In genomic region chr21:29133241-29133640, GRCh38 we compare ENCODE assay signal across 18 cellular contexts. TPM values are rescaled to one million over a fixed set of nuclear protein-coding genes. Genes with fewer than 3 reads are reported as not detected.
A peak's percentile ranks its signal among the peaks of the same experiment; 100 is the strongest.
DNase-seq lines count a peak whose midpoint lies in the region; ATAC-seq, FAIRE-seq and TF ChIP-seq lines count a peak whose summit lies in the region.
"Had no signal": no experiment of that assay in that cellular context is flagged by ENCODE, and none has a peak within 500 bp of the region (broad histone marks: within the 10 kb centered on the region; RNA-seq: fewer than 3 reads in every experiment).

No MANE protein-coding gene starts in this region.

- H2AK9ac ChIP-seq in IMR-90 (replicated peaks; ENCODE audit: low read depth, low read length, poor library complexity): no peak overlapping the region

- no peak overlapping the region for H3K56ac ChIP-seq in IMR-90 (ENCODE audit: extremely low read depth, insufficient read depth, low read length)
- H3K56ac ChIP-seq in mesendoderm (ENCODE audit: low read length): no peak overlapping the region

- H3K4me1 ChIP-seq in IMR-90 (ENCODE audit: control insufficient read depth, insufficient read depth, low read length) (peaks cover 9% of the 10 kb centered on the region), astrocyte (ENCODE audit: insufficient read depth, low read length) (peaks cover 14% of the 10 kb centered on the region), mesendoderm (ENCODE audit: control insufficient read depth, low read depth, low read length) (no peaks in the 10 kb centered on the region)

- H2BK120ac ChIP-seq in IMR-90 (ENCODE audit: low read depth, low read length) (peak overlapping the region; percentile 5; the same call in 1 of the 2 replicates), mesendoderm (ENCODE audit: low read depth, low read length) (no peak overlapping the region)

- dilution Hi-C loops in IMR-90 (cut with HindIII; ENCODE audit: low sequenced_read_pairs, unreplicated experiment): no loop called here

- H3K14ac ChIP-seq in IMR-90 (replicated peaks; ENCODE audit: low read depth, low read length): no peak overlapping the region

- intact Hi-C loops in IMR-90 (cut with micrococcal nuclease): no loop called here

- H3K9ac ChIP-seq in IMR-90 (ENCODE audit: low read depth, low read length) (no peak overlapping the region), astrocyte (ENCODE audit: low read length) (no peak overlapping the region), mesendoderm (ENCODE audit: low read length) (no peak overlapping the region)

- no peak overlapping the region for H4K8ac ChIP-seq in IMR-90 (ENCODE audit: low read depth in 2 of 2, low read length in 2 of 2)
- H4K8ac ChIP-seq in mesendoderm (ENCODE audit: low read depth, low read length): no peak overlapping the region

- H2AFZ ChIP-seq in IMR-90 (replicated peaks; ENCODE audit: low read length, poor library complexity): no peak overlapping the region
- no peak overlapping the region for H2AFZ ChIP-seq in astrocyte (ENCODE audit: low read depth, low read length)

- H3K23ac ChIP-seq in IMR-90 (ENCODE audit: low read depth, low read length): no peak overlapping the region
- H3K23ac ChIP-seq in mesendoderm (ENCODE audit: low read length): no peak overlapping the region

- H3K27ac ChIP-seq in IMR-90 (ENCODE audit: insufficient read depth, low read length): no peak overlapping the region
- no peak overlapping the region for H3K27ac ChIP-seq in astrocyte (ENCODE audit: low read depth, low read length)
- no peak overlapping the region for H3K27ac ChIP-seq in mesendoderm (ENCODE audit: low read depth, low read length)

- no TSS peak for BruUV-seq in IMR-90 (replicated peaks; lab: Mats Ljungman, UMichigan)

- H2BK15ac ChIP-seq in IMR-90 (ENCODE audit: low read depth, low read length) (peak overlapping the region; percentile 58; the same call in 1 of the 3 replicates), mesendoderm (replicated peaks; ENCODE audit: low read depth) (no peak overlapping the region)

- H3K36me3 ChIP-seq in IMR-90 (ENCODE audit: control insufficient read depth, insufficient read depth, low read length) (no peaks in the 10 kb centered on the region), astrocyte (ENCODE audit: insufficient read depth, low read length) (peaks cover 20% of the 10 kb centered on the region), mesendoderm (ENCODE audit: control insufficient read depth, insufficient read depth, low read length) (no peaks in the 10 kb centered on the region)

- POLR2A ChIA-PET in IMR-90 (lab: Charles Lee; ENCODE audit: unreplicated experiment): no interaction called here

- H3K4me2 ChIP-seq in IMR-90 (ENCODE audit: low read depth, low read length): no peak overlapping the region
- H3K4me2 ChIP-seq in astrocyte (ENCODE audit: low read length): peak overlapping the region; percentile 84
- H3K4me2 ChIP-seq in mesendoderm (ENCODE audit: low read length): no peak overlapping the region

- H3K18ac ChIP-seq in IMR-90 (ENCODE audit: low read depth, low read length): no peak overlapping the region
- H3K18ac ChIP-seq in mesendoderm (ENCODE audit: low read length): no peak overlapping the region

- H3K9me3 Mint-ChIP-seq in astrocyte (ENCODE audit: unreplicated experiment): peaks cover 2% of the 10 kb centered on the region
- H3K9me3 Mint-ChIP-seq in stimulated activated naive B cell treated with anti-CD40 and anti-IgM and Interleukin-4, amounts not matched to agents 10 μg/mL and 1 μg/mL and 100 μg/mL, for 72 hours: peaks cover 0 to 4% of the 10 kb centered on the region in 2 donors
- no peaks in the 10 kb centered on the region for H3K9me3 Mint-ChIP-seq in activated naive CD8-positive, alpha-beta T cell treated with anti-CD3 and anti-CD28 coated beads, Interleukin-2, amount 50 U/mL, for 24 hours

- no peak overlapping the region for H4K5ac ChIP-seq in IMR-90 (ENCODE audit: low read depth, low read length)
- H4K5ac ChIP-seq in mesendoderm (ENCODE audit: low read length): no peak overlapping the region

- peak overlapping the region; percentile 40; the same call in 1 of the 2 replicates for H2BK20ac ChIP-seq in IMR-90 (ENCODE audit: low read depth, low read length)

- no peaks in the 10 kb centered on the region for H3K27me3 Mint-ChIP-seq in astrocyte (ENCODE audit: low read depth, unreplicated experiment)
- no peaks in the 10 kb centered on the region for H3K27me3 Mint-ChIP-seq in stimulated activated naive B cell treated with anti-CD40 and anti-IgM and Interleukin-4, amounts not matched to agents 10 μg/mL and 1 μg/mL and 100 μg/mL, for 72 hours
- no peaks in the 10 kb centered on the region for H3K27me3 Mint-ChIP-seq in activated naive CD8-positive, alpha-beta T cell treated with anti-CD3 and anti-CD28 coated beads, Interleukin-2, amount 50 U/mL, for 24 hours
- H3K27me3 Mint-ChIP-seq: CD4-positive, alpha-beta memory T cell had no signal

- TF ChIP-seq RAD21 in IMR-90 (IDR thresholded peaks at IDR 0.05; ENCODE audit: low read length): no peak

- CTCF ChIA-PET in IMR-90 (lab: Yijun Ruan, JAX): no interaction called here

- FAIRE-seq in astrocyte (lab: Jason Lieb, UNC): no peak
- FAIRE-seq: GM12891, H1 had no signal

- ATAC-seq in IMR-90 (ENCODE audit: low read depth) (no peak), HG03139 (IDR thresholded peaks at IDR 0.05; ENCODE audit: unreplicated experiment) (no peak)
- no peak for ATAC-seq in stimulated activated naive B cell treated with anti-CD40 and anti-IgM and Interleukin-4, amounts not matched to agents 10 μg/mL and 1 μg/mL and 100 μg/mL, for 72 hours (replicated peaks)
- no peak for ATAC-seq in activated naive CD8-positive, alpha-beta T cell treated with anti-CD3 and anti-CD28 coated beads, Interleukin-2, amount 50 U/mL, for 24 hours

- no CpG with 5 or more reads among the region's 7 CpGs for WGBS in IMR-90 (ENCODE audit: extremely low coverage in 2 of 2, insufficient read length in 1 of 2), 2 experiments
- WGBS in mesendoderm (ENCODE audit: extremely low coverage, insufficient coverage, low lambda C conversion rate): no CpG with 5 or more reads among the region's 7 CpGs

- H3K4ac ChIP-seq in IMR-90 (ENCODE audit: low read depth, low read length): peak overlapping the region; percentile 64; the same call in 1 of the 2 replicates
- no peak overlapping the region for H3K4ac ChIP-seq in mesendoderm (ENCODE audit: low read depth, low read length)

- H2BK5ac ChIP-seq in IMR-90 (ENCODE audit: low read depth, low read length, poor library complexity, severe bottlenecking) (no peak overlapping the region), mesendoderm (ENCODE audit: low read length) (no peak overlapping the region)

- DNase-seq in IMR-90: no peak
- DNase-seq in astrocyte (ENCODE audit: low read depth): no peak
- DNase-seq in mesendoderm: peak; percentile 10
- DNase-seq in stimulated activated naive B cell treated with anti-CD40 and anti-IgM and Interleukin-4, amounts not matched to agents 10 μg/mL and 1 μg/mL and 100 μg/mL, for 72 hours: no peak
- DNase-seq in GM13976 (ENCODE audit: low spot score): no peak
- DNase-seq in ureter (ENCODE audit: low spot score): no peak
- DNase-seq in activated naive CD8-positive, alpha-beta T cell treated with anti-CD3 and anti-CD28 coated beads, Interleukin-2, amount 50 U/mL, for 24 hours: no peak
- DNase-seq: C1 segment of cervical spinal cord; Calu3; CD4-positive, alpha-beta memory T cell; COR-L47; DMS53; GF-D8; HCEC 1CT had no signal

- H2AK5ac ChIP-seq in IMR-90 (ENCODE audit: low read depth, low read length) (peak overlapping the region; percentile 88), mesendoderm (ENCODE audit: low read length) (no peak overlapping the region)

- TF ChIP-seq CTCF in IMR-90 (conservative IDR thresholded peaks at IDR 0.05; ENCODE audit: low read depth, low read length): no peak
- TF ChIP-seq CTCF in astrocyte (IDR thresholded peaks at IDR 0.05; ENCODE audit: insufficient read depth, low read depth, low read length): no peak
- no peak for TF ChIP-seq CTCF in GM13976 (IDR thresholded peaks at IDR 0.05; ENCODE audit: borderline replicate concordance, control extremely low read depth, extremely low read depth, insufficient read depth, missing control alignments)

- H3K27me3 ChIP-seq in IMR-90 (ENCODE audit: control insufficient read depth, insufficient read depth, low read length) (no peaks in the 10 kb centered on the region), astrocyte (ENCODE audit: insufficient read depth, low read length) (no peaks in the 10 kb centered on the region), mesendoderm (ENCODE audit: insufficient read depth, low read length, poor library complexity) (no peaks in the 10 kb centered on the region)

- in situ Hi-C loops in IMR-90 (cut with MboI; ENCODE audit: low sequenced_read_pairs): no loop called here
- in situ Hi-C loops in GM13976 (cut with MboI; ENCODE audit: low sequenced_read_pairs, unreplicated experiment): no loop called here

- peaks cover 27% of the 10 kb centered on the region for H3K4me1 Mint-ChIP-seq in astrocyte (ENCODE audit: low read depth, unreplicated experiment)
- H3K4me1 Mint-ChIP-seq in stimulated activated naive B cell treated with anti-CD40 and anti-IgM and Interleukin-4, amounts not matched to agents 10 μg/mL and 1 μg/mL and 100 μg/mL, for 72 hours: no peaks in the 10 kb centered on the region
- H3K4me1 Mint-ChIP-seq in activated naive CD8-positive, alpha-beta T cell treated with anti-CD3 and anti-CD28 coated beads, Interleukin-2, amount 50 U/mL, for 24 hours: no peaks in the 10 kb centered on the region
- H3K4me1 Mint-ChIP-seq: CD4-positive, alpha-beta memory T cell had no signal

- peaks cover 16% of the 10 kb centered on the region for H3K36me3 Mint-ChIP-seq in astrocyte (ENCODE audit: low read depth, unreplicated experiment)
- peaks cover 6 to 14% of the 10 kb centered on the region in 2 donors for H3K36me3 Mint-ChIP-seq in stimulated activated naive B cell treated with anti-CD40 and anti-IgM and Interleukin-4, amounts not matched to agents 10 μg/mL and 1 μg/mL and 100 μg/mL, for 72 hours
- peaks cover 2% of the 10 kb centered on the region for H3K36me3 Mint-ChIP-seq in activated naive CD8-positive, alpha-beta T cell treated with anti-CD3 and anti-CD28 coated beads, Interleukin-2, amount 50 U/mL, for 24 hours (ENCODE audit: low read depth)

- H3K4me3 ChIP-seq in IMR-90 (ENCODE audit: insufficient read depth, low read depth, low read length) (no peak overlapping the region), astrocyte (ENCODE audit: insufficient read depth, low read depth, low read length) (no peak overlapping the region), mesendoderm (ENCODE audit: low read length) (no peak overlapping the region)

- peaks cover 44% of the 10 kb centered on the region for H3K79me2 ChIP-seq in astrocyte (ENCODE audit: insufficient read depth, low read length)
- H3K79me2 ChIP-seq in mesendoderm (ENCODE audit: control insufficient read depth, insufficient read depth, low read length): no peaks in the 10 kb centered on the region

- H3K79me1 ChIP-seq in IMR-90 (ENCODE audit: low read depth in 1 of 2, low read length in 2 of 2) (0 out of 4 replicates have a peak, but pooled peaks cover 0 to 6% of the 10 kb centered on the region in 2 experiments), mesendoderm (ENCODE audit: low read length) (no peaks in the 10 kb centered on the region)

- peak overlapping the region; percentile 19; the same call in 1 of the 2 replicates for H4K91ac ChIP-seq in IMR-90 (ENCODE audit: insufficient read depth, low read depth, low read length)

- H3K9me3 ChIP-seq in IMR-90 (ENCODE audit: control insufficient read depth, insufficient read depth, low read length) (no peaks in the 10 kb centered on the region; the same call in 1 of the 2 replicates), astrocyte (ENCODE audit: insufficient read depth, low read depth, low read length) (no peaks in the 10 kb centered on the region)

- peak overlapping the region; percentile 43 for H3K27ac Mint-ChIP-seq in astrocyte (ENCODE audit: unreplicated experiment)
- H3K27ac Mint-ChIP-seq in stimulated activated naive B cell treated with anti-CD40 and anti-IgM and Interleukin-4, amounts not matched to agents 10 μg/mL and 1 μg/mL and 100 μg/mL, for 72 hours: peak overlapping the region; percentile 47
- no peak overlapping the region for H3K27ac Mint-ChIP-seq in activated naive CD8-positive, alpha-beta T cell treated with anti-CD3 and anti-CD28 coated beads, Interleukin-2, amount 50 U/mL, for 24 hours
- H3K27ac Mint-ChIP-seq: CD4-positive, alpha-beta memory T cell had no signal

- H3K4me3 Mint-ChIP-seq in astrocyte (ENCODE audit: unreplicated experiment): peak overlapping the region; percentile 87
- no peak overlapping the region for H3K4me3 Mint-ChIP-seq in stimulated activated naive B cell treated with anti-CD40 and anti-IgM and Interleukin-4, amounts not matched to agents 10 μg/mL and 1 μg/mL and 100 μg/mL, for 72 hours
- H3K4me3 Mint-ChIP-seq in activated naive CD8-positive, alpha-beta T cell treated with anti-CD3 and anti-CD28 coated beads, Interleukin-2, amount 50 U/mL, for 24 hours: no peak overlapping the region
- H3K4me3 Mint-ChIP-seq: CD4-positive, alpha-beta memory T cell had no signal

- H4K20me1 ChIP-seq in IMR-90 (ENCODE audit: insufficient read depth, low read length): 0 out of 2 replicates have a peak, but pooled peaks cover 4% of the 10 kb centered on the region
- H4K20me1 ChIP-seq in astrocyte (ENCODE audit: insufficient read depth, low read length): no peaks in the 10 kb centered on the region

- TF ChIP-seq POLR2A in IMR-90 (IDR thresholded peaks at IDR 0.05; ENCODE audit: low read depth, low read length): no peak

- peaks cover 5% of the 10 kb centered on the region for H3K9me1 ChIP-seq in IMR-90 (ENCODE audit: insufficient read depth, low read length)

RNA-seq across cellular contexts. Expression of gene MAP3K7CL, which starts 2.8 kb away (rescaled TPM):
- total RNA-seq in IMR-90 (2012; rRNA removed): 21.0 and 25.3 TPM in 2 replicates
- 21.8 and 22.3 TPM in 2 replicates for polyA plus RNA-seq in IMR-90 (2012; rRNA removed)
- polyA plus RNA-seq in IMR-90 (2012; cell fraction: cytosol; rRNA removed): 10.0 and 17.0 TPM in 2 replicates
- 7.6 and 12.0 TPM in 2 replicates for polyA plus RNA-seq in IMR-90 (2012; cell fraction: nucleus; rRNA removed; ENCODE audit: low replicate concordance)
- 67.3 and 75.2 TPM in 2 replicates for total RNA-seq in astrocyte
- 0.03 TPM for polyA plus RNA-seq in mesendoderm (2013, experiment 1 of 2)
- polyA plus RNA-seq in mesendoderm (2013, experiment 2 of 2): 0.03 TPM
- 11.5 TPM for total RNA-seq in ureter
- total RNA-seq: H1, H7 had no signal
- polyA plus RNA-seq: H1 had no signal

RNA-seq across cellular contexts. Expression of gene CCT8, which starts 59.8 kb away (rescaled TPM):
- total RNA-seq in IMR-90 (2012; rRNA removed) (192 and 286 TPM in 2 replicates), astrocyte (187 and 198 TPM in 2 replicates), ureter (121 TPM)
- 147 and 172 TPM in 2 replicates for polyA plus RNA-seq in IMR-90 (2012; rRNA removed)
- polyA plus RNA-seq in IMR-90 (2012; cell fraction: cytosol; rRNA removed): 19.9 and 42.9 TPM in 2 replicates
- 9.3 and 70.2 TPM in 2 replicates for polyA plus RNA-seq in IMR-90 (2012; cell fraction: nucleus; rRNA removed; ENCODE audit: low replicate concordance)
- 356 TPM for polyA plus RNA-seq in mesendoderm (2013, experiment 1 of 2)
- polyA plus RNA-seq in mesendoderm (2013, experiment 2 of 2): 349 TPM
